ENCODE assay signal across 21 cellular contexts in the genomic region with DNA sequence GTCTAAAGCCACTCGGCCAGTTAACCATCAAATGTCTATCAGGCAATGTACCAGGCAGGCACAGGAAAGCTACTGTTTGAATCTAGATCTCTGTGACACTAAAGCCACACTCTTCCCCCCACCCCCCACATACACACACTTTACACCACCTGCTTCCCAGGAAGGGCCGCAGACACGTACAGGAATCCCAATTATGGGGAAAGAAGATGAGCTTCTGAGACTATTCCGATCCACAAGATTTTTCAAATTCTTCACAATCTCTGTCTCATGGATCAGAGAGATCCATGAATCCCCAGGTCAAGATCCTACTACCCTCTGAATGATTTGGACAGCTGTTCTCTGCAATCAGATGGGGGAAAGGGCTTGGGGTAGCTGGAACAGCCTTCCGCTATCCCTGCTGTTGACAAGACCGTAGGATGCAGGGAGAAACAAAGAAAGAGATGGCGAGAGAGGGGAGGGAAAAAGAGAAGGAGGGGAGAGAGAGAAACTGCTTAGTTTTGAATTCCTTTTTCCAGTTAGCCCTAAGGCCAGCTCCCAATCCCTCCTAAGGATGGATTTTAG. TPM values are rescaled to one million over a fixed set of nuclear protein-coding genes. Genes with fewer than 3 reads are reported as not detected.
DNase-seq lines count a peak whose midpoint lies in the region; ATAC-seq and TF ChIP-seq lines count a peak whose summit lies in the region.
"Had no signal": no experiment of that assay in that cellular context is flagged by ENCODE, and none has a peak within 500 bp of the region (broad histone marks: within the 10 kb centered on the region; RNA-seq: fewer than 3 reads in every experiment).

No MANE protein-coding gene starts in this region.

- no peak overlapping the region for H3K9ac ChIP-seq in trophoblast cell (ENCODE audit: low read length)
- H3K9ac ChIP-seq: GM23248 had no signal

- no peak overlapping the region for H4K12ac ChIP-seq in trophoblast cell (ENCODE audit: low read depth, low read length)

- no peak overlapping the region for H3K4ac ChIP-seq in trophoblast cell (ENCODE audit: low read depth, low read length)

- no peaks in the 10 kb centered on the region for H3K79me2 ChIP-seq in trophoblast cell (ENCODE audit: control insufficient read depth, insufficient read depth, low read length, poor library complexity)

- no peak overlapping the region for H4K91ac ChIP-seq in trophoblast cell (ENCODE audit: low read depth, low read length)

- H3K4me2 ChIP-seq in trophoblast cell (ENCODE audit: low read length), result no peak overlapping the region

- in situ Hi-C loops in GM13976 (cut with MboI; ENCODE audit: low sequenced_read_pairs, unreplicated experiment), result no loop called here

- H3K4me3 ChIP-seq in SJCRH30 (peak overlapping the region; percentile 10), trophoblast cell (ENCODE audit: low read depth, low read length) (no peak overlapping the region)
- H3K4me3 ChIP-seq: GM23248 had no signal

- H3K79me1 ChIP-seq in trophoblast cell (ENCODE audit: low read length), result no peaks in the 10 kb centered on the region

- H2AFZ ChIP-seq in trophoblast cell (ENCODE audit: insufficient read depth, low read length, poor library complexity), result no peak overlapping the region
- H2AFZ ChIP-seq: GM23248 had no signal

- TF ChIP-seq CTCF in GM13976 (IDR thresholded peaks at IDR 0.05; ENCODE audit: borderline replicate concordance, control extremely low read depth, extremely low read depth, insufficient read depth, missing control alignments), result no peak

- H2BK12ac ChIP-seq in trophoblast cell (ENCODE audit: low read length), result no peak overlapping the region

- no peak overlapping the region for H2AK5ac ChIP-seq in trophoblast cell (ENCODE audit: low read length)

- no peak overlapping the region for H3K18ac ChIP-seq in trophoblast cell (ENCODE audit: low read length)

- H3K4me1 ChIP-seq in SJCRH30, result 0 out of 2 replicates have a peak, but pooled peaks cover 6% of the 10 kb centered on the region
- H3K4me1 ChIP-seq in trophoblast cell (ENCODE audit: control insufficient read depth in 1 of 2, insufficient read depth in 2 of 2, low read length in 2 of 2), result no peaks in the 10 kb centered on the region

- no peak overlapping the region for H3K14ac ChIP-seq in trophoblast cell (ENCODE audit: low read length)

- H2BK5ac ChIP-seq in trophoblast cell (ENCODE audit: low read depth, low read length, poor library complexity), result no peak overlapping the region

- no peak overlapping the region for H4K8ac ChIP-seq in trophoblast cell (ENCODE audit: low read depth, low read length)

- ATAC-seq in GM19455 (IDR thresholded peaks at IDR 0.05; ENCODE audit: unreplicated experiment), result no peak
- ATAC-seq: HCT116, HepG2 had no signal

- no peak overlapping the region for H3K23ac ChIP-seq in trophoblast cell (ENCODE audit: low read length)

- H2BK120ac ChIP-seq in trophoblast cell (ENCODE audit: insufficient read depth, low read length, poor library complexity), result no peak overlapping the region

- H3K36me3 ChIP-seq in SJCRH30 (no peaks in the 10 kb centered on the region), trophoblast cell (ENCODE audit: control insufficient read depth in 1 of 2, insufficient read depth in 2 of 2, low read length in 2 of 2) (no peaks in the 10 kb centered on the region)
- H3K36me3 ChIP-seq: BE2C had no signal

- DNase-seq in SJCRH30 (peak; percentile 45 to 72), myocyte (ENCODE audit: low read depth) (peak; percentile 39), trophoblast cell (peak; percentile 44 to 69), GM13976 (ENCODE audit: low spot score) (no peak)
- no peak for DNase-seq in activated CD4-positive, CD25-positive, alpha-beta regulatory T cell treated with anti-CD3 and anti-CD28 coated beads, Interleukin-2, amount 50 U/mL, for 72 hours
- DNase-seq: ACHN; BE2C; C1 segment of cervical spinal cord; CD4-positive, CD25-positive, alpha-beta regulatory T cell; CD8-positive, alpha-beta memory T cell; COR-L47; DMS 273 treated with DMSO at 0.1 percent for 48 hours; DMS53; DND-41; EL; GM23248; H7; KG1 had no signal

- H3K27ac ChIP-seq in SJCRH30, result no peak overlapping the region
- no peak overlapping the region for H3K27ac ChIP-seq in trophoblast cell (ENCODE audit: low read depth, low read length)
- H3K27ac ChIP-seq: GM23248 had no signal

- H3K9me3 ChIP-seq in SJCRH30 (replicated peaks), result peaks cover 8% of the 10 kb centered on the region
- peaks cover 2% of the 10 kb centered on the region for H3K9me3 ChIP-seq in trophoblast cell (ENCODE audit: insufficient read depth, low read depth, low read length)

- no CpG with 5 or more reads among the region's 7 CpGs for WGBS in trophoblast cell (ENCODE audit: extremely low coverage, insufficient coverage, insufficient read length)

- H3K27me3 ChIP-seq in SJCRH30, result peaks cover 26% of the 10 kb centered on the region
- no peaks in the 10 kb centered on the region for H3K27me3 ChIP-seq in trophoblast cell (ENCODE audit: insufficient read depth, low read length)
- H3K27me3 ChIP-seq: BE2C had no signal

RNA-seq across cellular contexts. Expression of a gene that starts 25.4 kb away (rescaled TPM):
- not detected in 2 replicates for total RNA-seq in SJCRH30 (2014; rRNA removed; shearing (Covaris generic))
- not detected in 2 replicates for total RNA-seq in myocyte
- polyA plus RNA-seq in myocyte (2012), result not detected
- 0.44 and 0.49 TPM in 2 replicates for polyA plus RNA-seq in trophoblast cell (2013)
- total RNA-seq: CD4-positive, CD25-positive, alpha-beta regulatory T cell; CD8-positive, alpha-beta memory T cell had no signal
- polyA plus RNA-seq: CD4-positive, CD25-positive, alpha-beta regulatory T cell; CD8-positive, alpha-beta memory T cell; GM23248 had no signal

RNA-seq across cellular contexts. Expression of a gene that starts 49.8 kb away (rescaled TPM):
- total RNA-seq in SJCRH30 (2014; rRNA removed; shearing (Covaris generic)), result 144 and 151 TPM in 2 replicates
- total RNA-seq in myocyte, result 53.6 TPM in 2 replicates
- polyA plus RNA-seq in myocyte (2012), result 97.2 TPM
- polyA plus RNA-seq in trophoblast cell (2013), result 218 and 228 TPM in 2 replicates

Comparison
In these comparisons a context has a peak if more than half of its experiments do, and no peak if none do; other contexts are left out.
1. DNase-seq: peak in SJCRH30 (2 of 2), myocyte (single experiment) and trophoblast cell (2 of 2); none in activated CD4-positive, CD25-positive, alpha-beta regulatory T cell treated with anti-CD3 and anti-CD28 coated beads, Interleukin-2, amount 50 U/mL, for 72 hours (single experiment) and GM13976 (single experiment).